In the genomic region with DNA sequence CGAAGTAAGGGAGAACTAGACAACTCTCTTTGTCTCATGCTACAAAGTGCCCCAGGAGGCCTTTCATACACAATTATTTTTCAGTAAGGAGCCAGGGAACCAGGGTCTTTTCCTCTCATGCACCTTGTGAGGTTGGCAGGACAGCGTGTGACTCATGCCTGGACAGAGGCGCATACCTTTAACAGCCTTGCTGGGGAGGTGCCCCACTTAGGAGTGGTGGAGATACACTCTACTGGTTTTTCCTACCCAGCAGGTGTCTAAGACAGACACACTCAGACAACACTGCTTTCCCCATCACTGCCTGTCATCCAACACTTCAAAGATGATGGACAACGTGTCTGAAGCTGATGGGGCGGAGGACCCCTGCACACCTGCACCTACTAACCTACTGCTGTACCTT, we compare ENCODE assay signal across 2 cellular contexts.
TF ChIP-seq lines count a peak whose summit lies in the region.

No MANE protein-coding gene starts in this region.

TF ChIP-seq in IMR-90, 13 proteins besides CTCF, POLR2A, EP300 and RAD21:
- no peak for TF ChIP-seq MAFK (IDR thresholded peaks at IDR 0.05; ENCODE audit: low read depth, low read length)
- TF ChIP-seq, protein P1, sequence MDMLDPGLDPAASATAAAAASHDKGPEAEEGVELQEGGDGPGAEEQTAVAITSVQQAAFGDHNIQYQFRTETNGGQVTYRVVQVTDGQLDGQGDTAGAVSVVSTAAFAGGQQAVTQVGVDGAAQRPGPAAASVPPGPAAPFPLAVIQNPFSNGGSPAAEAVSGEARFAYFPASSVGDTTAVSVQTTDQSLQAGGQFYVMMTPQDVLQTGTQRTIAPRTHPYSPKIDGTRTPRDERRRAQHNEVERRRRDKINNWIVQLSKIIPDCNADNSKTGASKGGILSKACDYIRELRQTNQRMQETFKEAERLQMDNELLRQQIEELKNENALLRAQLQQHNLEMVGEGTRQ (IDR thresholded peaks at IDR 0.05; ENCODE audit: low read depth, low read length), result no peak
- no peak for TF ChIP-seq CHD1 (IDR thresholded peaks at IDR 0.05; ENCODE audit: low read depth, low read length)
- TF ChIP-seq RFX5 (IDR thresholded peaks at IDR 0.05; ENCODE audit: low read depth, low read length), result no peak
- TF ChIP-seq CEBPB (IDR thresholded peaks at IDR 0.05; ENCODE audit: low read depth, low read length), result no peak
- no peak for TF ChIP-seq SMC3 (IDR thresholded peaks at IDR 0.05; ENCODE audit: low read depth, low read length)
- TF ChIP-seq MXI1 (IDR thresholded peaks at IDR 0.05; ENCODE audit: borderline replicate concordance, low read depth, low read length), result no peak
- no peak for TF ChIP-seq BHLHE40 (IDR thresholded peaks at IDR 0.05; ENCODE audit: low read depth, low read length)
- TF ChIP-seq FOS (IDR thresholded peaks at IDR 0.05; ENCODE audit: low read depth, low read length), result no peak
- no peak for TF ChIP-seq MAZ (IDR thresholded peaks at IDR 0.05; ENCODE audit: borderline replicate concordance, low read depth, low read length)
- TF ChIP-seq NFE2L2 (IDR thresholded peaks at IDR 0.05; ENCODE audit: low read depth, low read length), result no peak
- TF ChIP-seq, protein P2, sequence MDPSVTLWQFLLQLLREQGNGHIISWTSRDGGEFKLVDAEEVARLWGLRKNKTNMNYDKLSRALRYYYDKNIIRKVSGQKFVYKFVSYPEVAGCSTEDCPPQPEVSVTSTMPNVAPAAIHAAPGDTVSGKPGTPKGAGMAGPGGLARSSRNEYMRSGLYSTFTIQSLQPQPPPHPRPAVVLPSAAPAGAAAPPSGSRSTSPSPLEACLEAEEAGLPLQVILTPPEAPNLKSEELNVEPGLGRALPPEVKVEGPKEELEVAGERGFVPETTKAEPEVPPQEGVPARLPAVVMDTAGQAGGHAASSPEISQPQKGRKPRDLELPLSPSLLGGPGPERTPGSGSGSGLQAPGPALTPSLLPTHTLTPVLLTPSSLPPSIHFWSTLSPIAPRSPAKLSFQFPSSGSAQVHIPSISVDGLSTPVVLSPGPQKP (IDR thresholded peaks at IDR 0.05; ENCODE audit: borderline replicate concordance, low read depth, low read length), result no peak
- no peak for TF ChIP-seq RCOR1 (IDR thresholded peaks at IDR 0.05; ENCODE audit: insufficient replicate concordance, low read length)

TF ChIP-seq in H1, 55 proteins besides CTCF, POLR2A, EP300 and RAD21:
- TF ChIP-seq, protein P1 (IDR thresholded peaks at IDR 0.05; ENCODE audit: low read length), result no peak
- no peak for TF ChIP-seq GTF2F1 (IDR thresholded peaks at IDR 0.05; ENCODE audit: borderline replicate concordance, low read depth, low read length)
- TF ChIP-seq POU5F1 (IDR thresholded peaks at IDR 0.05; ENCODE audit: low read depth, low read length), result no peak
- TF ChIP-seq SIX5 (IDR thresholded peaks at IDR 0.05; ENCODE audit: low read depth, low read length), result no peak
- TF ChIP-seq ASH2L (IDR thresholded peaks at IDR 0.05; ENCODE audit: low read length), result no peak
